15 cellular contexts compared by ENCODE assay signal in the genomic region with DNA sequence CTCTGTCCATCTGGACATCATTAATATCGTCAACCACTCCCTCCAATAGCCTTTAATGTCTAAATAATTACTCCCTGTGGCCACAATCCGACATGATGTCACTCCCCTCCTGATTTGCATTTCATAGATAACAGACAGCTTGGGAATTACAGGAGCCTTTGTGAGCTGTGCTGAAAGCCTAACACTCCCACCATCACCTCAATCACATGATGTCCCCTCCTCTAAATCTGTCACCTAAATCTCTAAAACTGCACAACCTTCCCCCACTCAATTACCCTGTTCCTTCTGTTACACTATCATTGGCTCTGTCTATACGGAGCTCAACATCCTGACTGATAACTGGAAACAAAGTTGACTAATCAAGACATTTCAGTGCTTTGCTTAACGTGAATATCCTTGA. TPM values are rescaled to one million over a fixed set of nuclear protein-coding genes. Genes with fewer than 3 reads are reported as not detected.
DNase-seq lines count a peak whose midpoint lies in the region; ATAC-seq and TF ChIP-seq lines count a peak whose summit lies in the region.
"Had no signal": no experiment of that assay in that cellular context is flagged by ENCODE, and none has a peak within 500 bp of the region (broad histone marks: within the 10 kb centered on the region; RNA-seq: fewer than 3 reads in every experiment).

No MANE protein-coding gene starts in this region.

- H3K27me3 ChIP-seq in WERI-Rb-1 (ENCODE audit: insufficient read depth, low read depth, severe bottlenecking) (no peaks in the 10 kb centered on the region), Peyer's patch (peaks cover 0 to 7% of the 10 kb centered on the region in 2 donors)
- H3K27me3 ChIP-seq: BLaER1 had no signal

- no peak overlapping the region for H3K27ac ChIP-seq in WERI-Rb-1
- no peak overlapping the region for H3K27ac ChIP-seq in Peyer's patch
- H3K27ac ChIP-seq: BLaER1 had no signal

- H3K9me3 Mint-ChIP-seq in neural crest cell = no peaks in the 10 kb centered on the region

- H3K4me3 ChIP-seq in WERI-Rb-1 (ENCODE audit: low read depth, low read length) (no peak overlapping the region), Peyer's patch (no peak overlapping the region)
- H3K4me3 ChIP-seq: BLaER1 had no signal

- H3K9me3 ChIP-seq in WERI-Rb-1 (ENCODE audit: severe bottlenecking) (no peaks in the 10 kb centered on the region), Peyer's patch (no peaks in the 10 kb centered on the region)
- H3K9me3 ChIP-seq: BLaER1 had no signal

- H3K4me1 ChIP-seq in Peyer's patch = peaks cover 0 to 14% (median 0%) of the 10 kb centered on the region in 4 donors
- H3K4me1 ChIP-seq: BLaER1 had no signal

- peak overlapping the region; percentile 13 for H3K4me3 Mint-ChIP-seq in neural crest cell
- H3K4me3 Mint-ChIP-seq: CD8-positive, alpha-beta T cell had no signal

- TF ChIP-seq POLR2A in Peyer's patch (IDR thresholded peaks at IDR 0.05) = no peak

- H3K36me3 ChIP-seq in WERI-Rb-1 (no peaks in the 10 kb centered on the region), Peyer's patch (no peaks in the 10 kb centered on the region)
- H3K36me3 ChIP-seq: BLaER1 had no signal

- H3K4me1 Mint-ChIP-seq in neural crest cell = peaks cover 23% of the 10 kb centered on the region

- H3K27me3 Mint-ChIP-seq in neural crest cell (ENCODE audit: low read depth) = peaks cover 22% of the 10 kb centered on the region

- no peak for ATAC-seq in HG02884 (IDR thresholded peaks at IDR 0.05; ENCODE audit: unreplicated experiment)
- ATAC-seq: CD8-positive, alpha-beta T cell had no signal

- no peak overlapping the region for H3K27ac Mint-ChIP-seq in neural crest cell (ENCODE audit: unreplicated experiment)
- H3K27ac Mint-ChIP-seq: CD8-positive, alpha-beta T cell had no signal

- peak; percentile 82 for DNase-seq in DMS 273 treated with DMSO at 0.1 percent for 48 hours (lab: John Stamatoyannopoulos, UW)
- DNase-seq in NCI-H2171 treated with DMSO at 0.1 percent for 48 hours (lab: John Stamatoyannopoulos, UW) = peak; percentile 90
- DNase-seq in WERI-Rb-1 = peak; percentile 28
- DNase-seq in neural crest cell (ENCODE audit: low read depth, low spot score) = no peak
- DNase-seq in stimulated activated CD4-positive, alpha-beta T cell treated with anti-CD3 and anti-CD28 coated beads, Interleukin-4, amount 100 ng/mL, for 1 hour = no peak
- DNase-seq in T-helper 9 cell = no peak
- DNase-seq in Peyer's patch = no peak
- DNase-seq: CD8-positive, alpha-beta T cell; H7; NCI-H2029; SIG-M5 had no signal

- no peaks in the 10 kb centered on the region for H3K36me3 Mint-ChIP-seq in neural crest cell (ENCODE audit: low read depth)
- H3K36me3 Mint-ChIP-seq: CD8-positive, alpha-beta T cell had no signal

- no peak for TF ChIP-seq CTCF in WERI-Rb-1 (IDR thresholded peaks at IDR 0.05; ENCODE audit: low read depth, low read length)
- no peak for TF ChIP-seq CTCF in neural crest cell (conservative IDR thresholded peaks at IDR 0.05)
- TF ChIP-seq CTCF in Peyer's patch (IDR thresholded peaks at IDR 0.05) = no peak

RNA-seq across cellular contexts. Expression of gene NHLH2, which starts 14.3 kb away (rescaled TPM):
- 8.4 and 8.7 TPM in 2 replicates for total RNA-seq in neural crest cell
- total RNA-seq in Peyer's patch = not detected
- total RNA-seq: CD8-positive, alpha-beta T cell; RPMI7951 had no signal

RNA-seq across cellular contexts. Expression of gene CASQ2, which starts 58.1 kb away (rescaled TPM):
- total RNA-seq in neural crest cell = 0.11 and 0.12 TPM in 2 replicates
- 1 to 10 TPM in 1 of 4 donors, under 1 TPM in 3; 0.53 to 1.5 (median 0.68) TPM for total RNA-seq in Peyer's patch
- total RNA-seq: CD8-positive, alpha-beta T cell; NCI-H460; RPMI7951 had no signal

Comparison
In these comparisons a context has a peak if more than half of its experiments do, and no peak if none do; other contexts are left out.
1. DNase-seq: peak in DMS 273 treated with DMSO at 0.1 percent for 48 hours (single experiment), NCI-H2171 treated with DMSO at 0.1 percent for 48 hours (single experiment) and WERI-Rb-1 (single experiment); none in neural crest cell (single experiment), stimulated activated CD4-positive, alpha-beta T cell treated with anti-CD3 and anti-CD28 coated beads, Interleukin-4, amount 100 ng/mL, for 1 hour (single experiment), T-helper 9 cell (single experiment) and Peyer's patch (0 of 3).